ENCODE assay signal across 9 cellular contexts in the genomic region with DNA sequence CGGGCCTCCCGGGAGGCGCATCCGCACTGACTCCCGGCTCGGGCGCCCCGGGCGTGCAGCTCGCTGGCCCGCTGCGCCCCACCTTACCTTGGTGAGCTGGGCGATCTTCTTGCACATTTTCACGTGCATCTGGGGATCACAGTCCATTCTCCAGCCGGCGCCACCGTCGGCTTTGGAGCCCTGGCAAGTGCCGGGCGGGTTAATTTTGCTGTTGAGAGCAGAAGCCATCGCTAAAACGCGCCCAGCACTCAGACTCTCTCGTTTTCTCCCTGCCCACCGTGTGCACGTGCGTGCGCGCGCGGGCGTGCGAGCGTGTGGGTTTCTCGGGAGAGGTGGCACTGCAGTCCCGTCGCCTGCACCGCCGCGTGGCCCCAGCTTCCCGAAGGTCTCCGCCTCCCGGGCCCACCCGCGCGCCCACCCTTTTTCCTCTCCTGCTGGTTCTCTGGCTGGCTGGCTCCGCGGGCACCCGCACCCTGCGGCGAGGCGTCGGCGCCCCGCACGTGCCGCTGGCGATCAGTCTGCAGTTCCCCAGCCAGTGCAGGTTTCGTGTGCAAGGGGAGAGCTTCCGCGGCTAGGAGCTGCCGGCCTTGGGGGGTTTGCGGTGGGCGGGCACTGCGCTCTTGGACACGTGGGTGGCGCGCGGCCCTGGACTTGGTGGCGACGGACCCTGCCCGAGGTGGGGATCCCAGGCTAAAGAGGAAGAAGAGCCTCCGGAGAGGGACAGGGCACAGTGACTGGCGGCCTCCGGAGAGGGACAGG. TPM values are rescaled to one million over a fixed set of nuclear protein-coding genes. Genes with fewer than 3 reads are reported as not detected.
DNase-seq lines count a peak whose midpoint lies in the region; ATAC-seq and TF ChIP-seq lines count a peak whose summit lies in the region.
"Had no signal": no experiment of that assay in that cellular context is flagged by ENCODE, and none has a peak within 500 bp of the region (broad histone marks: within the 10 kb centered on the region; RNA-seq: fewer than 3 reads in every experiment).

Gene FAM184B, minus strand, starts transcription at position 550 of the 759 bp plus-strand sequence. Its CDS starts 322 bp downstream, at position 228.

- H3K27me3 ChIP-seq in ascending aorta, result no peaks in the 10 kb centered on the region
- peaks cover 13% of the 10 kb centered on the region for H3K27me3 ChIP-seq in adrenal gland

- 0 to 1% (median 1%) methylated on average over 8 to 75 of the region's 75 CpGs for WGBS in adrenal gland, 4 donors

- H3K9me3 Mint-ChIP-seq in T-helper 1 cell treated with Interleukin-12 subunit alpha and Interleukin-12 subunit beta and Interleukin-4 antibody, amounts not matched to agents 30 μg/mL and 1 μg/mL, for 36 hours, result no peaks in the 10 kb centered on the region
- H3K9me3 Mint-ChIP-seq in stimulated activated naive B cell treated with anti-CD40 and anti-IgM and Interleukin-4, amounts not matched to agents 10 μg/mL and 1 μg/mL and 100 μg/mL, for 72 hours, result no peaks in the 10 kb centered on the region
- H3K9me3 Mint-ChIP-seq: activated B cell treated with CpG ODN at 0.5 μM for 24 hours had no signal

- TF ChIP-seq POLR2A in adrenal gland (IDR thresholded peaks at IDR 0.05), result no peak

- peak within 1 kb of the TSS; percentile 14 for H3K4me3 Mint-ChIP-seq in T-helper 1 cell treated with Interleukin-12 subunit alpha and Interleukin-12 subunit beta and Interleukin-4 antibody, amounts not matched to agents 30 μg/mL and 1 μg/mL, for 36 hours
- peak within 1 kb of the TSS; percentile 64 to 82 for H3K4me3 Mint-ChIP-seq in stimulated activated naive B cell treated with anti-CD40 and anti-IgM and Interleukin-4, amounts not matched to agents 10 μg/mL and 1 μg/mL and 100 μg/mL, for 72 hours
- H3K4me3 Mint-ChIP-seq: activated B cell treated with CpG ODN at 0.5 μM for 24 hours had no signal

- no peak within 1 kb of the TSS for H3K27ac Mint-ChIP-seq in T-helper 1 cell treated with Interleukin-12 subunit alpha and Interleukin-12 subunit beta and Interleukin-4 antibody, amounts not matched to agents 30 μg/mL and 1 μg/mL, for 36 hours
- H3K27ac Mint-ChIP-seq in stimulated activated naive B cell treated with anti-CD40 and anti-IgM and Interleukin-4, amounts not matched to agents 10 μg/mL and 1 μg/mL and 100 μg/mL, for 72 hours, result no peak within 1 kb of the TSS
- H3K27ac Mint-ChIP-seq: activated B cell treated with CpG ODN at 0.5 μM for 24 hours had no signal

- H3K27ac ChIP-seq in ascending aorta (no peak within 1 kb of the TSS), adrenal gland (no peak within 1 kb of the TSS)

- H3K27me3 Mint-ChIP-seq in T-helper 1 cell treated with Interleukin-12 subunit alpha and Interleukin-12 subunit beta and Interleukin-4 antibody, amounts not matched to agents 30 μg/mL and 1 μg/mL, for 36 hours (ENCODE audit: low read depth), result peaks cover 56% of the 10 kb centered on the region
- H3K27me3 Mint-ChIP-seq in stimulated activated naive B cell treated with anti-CD40 and anti-IgM and Interleukin-4, amounts not matched to agents 10 μg/mL and 1 μg/mL and 100 μg/mL, for 72 hours, result peaks cover 35 to 40% of the 10 kb centered on the region in 2 donors

- peak; percentile 52 to 60 for ATAC-seq in stimulated activated naive B cell treated with anti-CD40 and anti-IgM and Interleukin-4, amounts not matched to agents 10 μg/mL and 1 μg/mL and 100 μg/mL, for 72 hours (replicated peaks)

- peaks cover 0 to 14% of the 10 kb centered on the region in 2 donors for H3K4me1 ChIP-seq in ascending aorta
- H3K4me1 ChIP-seq in adrenal gland (replicated peaks in 1 of 2), result peaks cover 10 to 13% of the 10 kb centered on the region in 2 donors

- no peaks in the 10 kb centered on the region for H3K36me3 Mint-ChIP-seq in T-helper 1 cell treated with Interleukin-12 subunit alpha and Interleukin-12 subunit beta and Interleukin-4 antibody, amounts not matched to agents 30 μg/mL and 1 μg/mL, for 36 hours (ENCODE audit: low read depth)
- peaks cover 3 to 6% of the 10 kb centered on the region in 2 donors for H3K36me3 Mint-ChIP-seq in stimulated activated naive B cell treated with anti-CD40 and anti-IgM and Interleukin-4, amounts not matched to agents 10 μg/mL and 1 μg/mL and 100 μg/mL, for 72 hours

- TF ChIP-seq CTCF in ascending aorta (IDR thresholded peaks at IDR 0.05), result no peak
- no peak for TF ChIP-seq CTCF in adrenal gland (IDR thresholded peaks at IDR 0.05)

- H3K9me3 ChIP-seq in ascending aorta (no peaks in the 10 kb centered on the region), adrenal gland (replicated peaks in 1 of 3) (no peaks in the 10 kb centered on the region)

- H3K4me3 ChIP-seq in ascending aorta (peak within 1 kb of the TSS; percentile 46 to 54), adrenal gland (peak within 1 kb of the TSS in 1 of 4 donors; percentile 47)

- H3K36me3 ChIP-seq in ascending aorta (no peaks in the 10 kb centered on the region), adrenal gland (replicated peaks in 1 of 2) (no peaks in the 10 kb centered on the region)

- DNase-seq in T-helper 1 cell (no peak), ascending aorta (ENCODE audit: low spot score in 2 of 2) (no peak), iPS-NIHi7 (ENCODE audit: extremely low spot score) (peak; percentile 31), NOMO-1 treated with dmso at 0.1 percent for 144 hours (lab: John Stamatoyannopoulos, UW; ENCODE audit: unreplicated experiment) (no peak), NCI-H2107 treated with DMSO at 0.1 percent for 48 hours (lab: John Stamatoyannopoulos, UW; ENCODE audit: unreplicated experiment) (no peak), adrenal gland (no peak)
- no peak for DNase-seq in stimulated activated naive B cell treated with anti-CD40 and anti-IgM and Interleukin-4, amounts not matched to agents 10 μg/mL and 1 μg/mL and 100 μg/mL, for 72 hours
- DNase-seq: activated B cell treated with CpG ODN at 0.5 μM for 24 hours had no signal

- intact Hi-C loops in ascending aorta (cut with DNase I) (no loop called here), adrenal gland (cut with DNase I) (no loop called here)

- H3K4me1 Mint-ChIP-seq in T-helper 1 cell treated with Interleukin-12 subunit alpha and Interleukin-12 subunit beta and Interleukin-4 antibody, amounts not matched to agents 30 μg/mL and 1 μg/mL, for 36 hours (ENCODE audit: low read depth), result peaks cover 5% of the 10 kb centered on the region
- H3K4me1 Mint-ChIP-seq in stimulated activated naive B cell treated with anti-CD40 and anti-IgM and Interleukin-4, amounts not matched to agents 10 μg/mL and 1 μg/mL and 100 μg/mL, for 72 hours, result peaks cover 8 to 12% of the 10 kb centered on the region in 2 donors

RNA-seq across cellular contexts. Expression of gene FAM184B, which starts in this region (rescaled TPM):
- total RNA-seq in ascending aorta (not detected), adrenal gland (under 1 TPM in 3 of 8 donors, not detected in 5; under 0.01 to 0.17 (median 0.11) TPM)
- polyA plus RNA-seq in adrenal gland, result under 1 TPM; 0.03 to 0.08 (median 0.04) TPM
